In the genomic region with DNA sequence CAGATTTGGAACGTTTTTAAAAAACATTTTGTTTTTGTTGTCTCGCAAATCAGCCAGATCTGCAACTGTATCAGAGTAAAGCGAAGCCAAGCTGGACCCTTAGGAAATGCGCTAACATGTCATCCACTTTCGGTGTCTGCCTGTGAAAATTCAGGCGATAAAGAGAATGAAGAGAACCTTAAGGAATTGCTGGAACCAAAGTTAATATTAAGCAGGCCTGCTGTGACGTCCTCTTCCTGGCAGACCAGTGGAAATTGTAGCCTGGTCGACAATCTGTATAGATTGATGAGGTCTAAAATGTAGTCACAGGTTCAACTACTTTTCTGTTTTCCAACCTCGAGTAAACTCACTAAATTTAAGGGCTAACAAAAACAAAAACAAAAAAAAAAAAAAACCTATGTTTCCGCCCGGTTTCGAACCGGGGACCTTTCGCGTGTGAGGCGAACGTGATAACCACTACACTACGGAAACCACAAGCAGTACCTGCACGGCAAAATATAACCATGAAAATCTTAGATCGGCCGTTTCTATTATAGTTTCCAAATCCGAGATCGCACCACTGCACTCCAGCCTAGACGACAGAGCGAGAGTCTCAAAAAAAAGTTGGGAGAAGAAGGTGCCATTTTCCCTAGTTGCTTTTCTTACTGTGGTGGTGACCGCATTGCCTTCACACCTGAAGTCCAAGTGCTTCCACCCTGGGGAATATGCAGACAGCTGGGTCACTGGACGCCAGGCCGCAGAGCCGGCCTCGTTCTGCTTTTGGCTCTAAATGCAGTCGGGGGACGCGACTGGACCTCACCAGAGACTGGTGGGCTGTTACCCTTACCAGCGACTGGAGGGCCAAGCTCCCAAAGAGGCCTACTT, we compare ENCODE assay signal across 8 cellular contexts.
DNase-seq lines count a peak whose midpoint lies in the region; ATAC-seq, FAIRE-seq and TF ChIP-seq lines count a peak whose summit lies in the region.
"Not testable (repeated sequence)": the region's sequence is repeated elsewhere in the genome, so short reads cannot be mapped to it uniquely, and the experiment has no call there.

No MANE protein-coding gene starts in this region.

- not testable (repeated sequence) for H3K9me3 ChIP-seq in A549; astrocyte (ENCODE audit: insufficient read depth, low read depth, low read length)

- POLR2A ChIA-PET in A549 (lab: Yijun Ruan, JAX); activated B cell treated with CpG ODN at 0.5 μM for 24 hours (lab: Charles Lee): not testable (repeated sequence)

- not testable (repeated sequence) for H3K27ac ChIP-seq in A549; astrocyte (ENCODE audit: low read depth, low read length)

- peak; percentile 7 to 49; a peak in 3 of 6 replicates for ATAC-seq in A549
- ATAC-seq in activated B cell treated with CpG ODN at 0.5 μM for 24 hours (ENCODE audit: low read depth): peak; percentile 19
- not testable (repeated sequence) for ATAC-seq in memory B cell (ENCODE audit: low read depth)

- 17% methylated on average over 27 of the region's 34 CpGs for WGBS in A549 (ENCODE audit: missing lambda C conversion rate)

- not testable (repeated sequence) for H3K4me3 Mint-ChIP-seq in activated B cell treated with CpG ODN at 0.5 μM for 24 hours, memory B cell
- peak overlapping the region; percentile 54 for H3K4me3 Mint-ChIP-seq in astrocyte (ENCODE audit: unreplicated experiment)

- H3K9ac ChIP-seq in astrocyte (ENCODE audit: low read length): not testable (repeated sequence)

- not testable (repeated sequence) for H3K9me3 Mint-ChIP-seq in activated B cell treated with CpG ODN at 0.5 μM for 24 hours; astrocyte (ENCODE audit: unreplicated experiment); memory B cell

- peak overlapping the region; percentile 39; the same call in 2 of the 3 replicates for H3K4me3 ChIP-seq in A549
- peak overlapping the region; percentile 58 for H3K4me3 ChIP-seq in H7 (ENCODE audit: insufficient read depth, low read depth, low read length)
- H3K4me3 ChIP-seq in astrocyte (ENCODE audit: insufficient read depth, low read depth, low read length): peak overlapping the region; percentile 61
- peak overlapping the region; percentile 10 to 27 for H3K4me3 ChIP-seq in foreskin fibroblast (ENCODE audit: low read depth in 1 of 2, low read length in 2 of 2)

- not testable (repeated sequence) for TF ChIP-seq POLR2A in A549 (IDR thresholded peaks at IDR 0.05; ENCODE audit: low read length)

- FAIRE-seq in A549 (lab: Jason Lieb, UNC); astrocyte (lab: Jason Lieb, UNC): not testable (repeated sequence)

- TF ChIP-seq RAD21 in A549 (conservative IDR thresholded peaks at IDR 0.05 in 1 of 2, IDR thresholded peaks at IDR 0.05 in 1 of 2): not testable (repeated sequence)

- TF ChIP-seq CTCF in A549 (IDR thresholded peaks at IDR 0.05); activated B cell treated with CpG ODN at 0.5 μM for 24 hours (IDR thresholded peaks at IDR 0.05); astrocyte (IDR thresholded peaks at IDR 0.05; ENCODE audit: insufficient read depth, low read depth, low read length); foreskin fibroblast (IDR thresholded peaks at IDR 0.05; ENCODE audit: low read depth, low read length): not testable (repeated sequence)

- peak in 1 of 2 experiments; percentile 70 for DNase-seq in A549 (ENCODE audit: low read depth in 1 of 2, low spot score in 1 of 2)
- peak; percentile 6 for DNase-seq in H7
- peak; percentile 0 for DNase-seq in NCI-H510A treated with DMSO at 0.1 percent for 48 hours (lab: John Stamatoyannopoulos, UW)
- not testable (repeated sequence) for DNase-seq in activated B cell treated with CpG ODN at 0.5 μM for 24 hours
- DNase-seq in astrocyte (ENCODE audit: low read depth): peak; percentile 22
- peak; percentile 11 to 67 for DNase-seq in foreskin fibroblast
- peak; percentile 2 to 60 for DNase-seq in memory B cell (ENCODE audit: low spot score in 2 of 2)
- peak; percentile 68 for DNase-seq in stimulated activated CD4-positive, alpha-beta T cell treated with anti-CD3 and anti-CD28 coated beads, Interleukin-15, amount 100 ng/mL, for 24 hours

- intact Hi-C loops in activated B cell treated with CpG ODN at 0.5 μM for 24 hours (cut with micrococcal nuclease): not testable (repeated sequence)

- not testable (repeated sequence) for H3K36me3 Mint-ChIP-seq in activated B cell treated with CpG ODN at 0.5 μM for 24 hours (ENCODE audit: low read depth); astrocyte (ENCODE audit: low read depth, unreplicated experiment); memory B cell

- H3K27me3 ChIP-seq in H7 (ENCODE audit: control insufficient read depth, insufficient read depth, low read length); astrocyte (ENCODE audit: insufficient read depth, low read length): not testable (repeated sequence)

- peak overlapping the region; percentile 34 for H2AFZ ChIP-seq in astrocyte (ENCODE audit: low read depth, low read length)

- not testable (repeated sequence) for H3K36me3 ChIP-seq in H7 (replicated peaks; ENCODE audit: control insufficient read depth, insufficient read depth, low read length); astrocyte (ENCODE audit: insufficient read depth, low read length)

- H3K79me2 ChIP-seq in astrocyte (ENCODE audit: insufficient read depth, low read length): not testable (repeated sequence)

- not testable (repeated sequence) for H4K20me1 ChIP-seq in astrocyte (ENCODE audit: insufficient read depth, low read length)

- not testable (repeated sequence) for H3K4me1 ChIP-seq in A549; astrocyte (ENCODE audit: insufficient read depth, low read length)

- H3K4me2 ChIP-seq in A549 (peak overlapping the region; percentile 76), astrocyte (ENCODE audit: low read length) (peak overlapping the region; percentile 81)

- H3K27me3 Mint-ChIP-seq in activated B cell treated with CpG ODN at 0.5 μM for 24 hours; astrocyte (ENCODE audit: low read depth, unreplicated experiment); memory B cell: not testable (repeated sequence)

- H3K27ac Mint-ChIP-seq in activated B cell treated with CpG ODN at 0.5 μM for 24 hours; astrocyte (ENCODE audit: unreplicated experiment); memory B cell: not testable (repeated sequence)

- TF ChIP-seq EP300 in A549 (IDR thresholded peaks at IDR 0.05): not testable (repeated sequence)

- not testable (repeated sequence) for H3K4me1 Mint-ChIP-seq in activated B cell treated with CpG ODN at 0.5 μM for 24 hours; astrocyte (ENCODE audit: low read depth, unreplicated experiment); memory B cell

- CTCF ChIA-PET in A549 (lab: Yijun Ruan, JAX); activated B cell treated with CpG ODN at 0.5 μM for 24 hours (lab: Charles Lee): not testable (repeated sequence)

TF ChIP-seq in A549, 52 proteins besides CTCF, POLR2A, EP300 and RAD21:
- TF ChIP-seq SREBF2 (IDR thresholded peaks at IDR 0.05): peak; percentile 63
